ENCODE assay signal across 1 cellular context in the genomic region with DNA sequence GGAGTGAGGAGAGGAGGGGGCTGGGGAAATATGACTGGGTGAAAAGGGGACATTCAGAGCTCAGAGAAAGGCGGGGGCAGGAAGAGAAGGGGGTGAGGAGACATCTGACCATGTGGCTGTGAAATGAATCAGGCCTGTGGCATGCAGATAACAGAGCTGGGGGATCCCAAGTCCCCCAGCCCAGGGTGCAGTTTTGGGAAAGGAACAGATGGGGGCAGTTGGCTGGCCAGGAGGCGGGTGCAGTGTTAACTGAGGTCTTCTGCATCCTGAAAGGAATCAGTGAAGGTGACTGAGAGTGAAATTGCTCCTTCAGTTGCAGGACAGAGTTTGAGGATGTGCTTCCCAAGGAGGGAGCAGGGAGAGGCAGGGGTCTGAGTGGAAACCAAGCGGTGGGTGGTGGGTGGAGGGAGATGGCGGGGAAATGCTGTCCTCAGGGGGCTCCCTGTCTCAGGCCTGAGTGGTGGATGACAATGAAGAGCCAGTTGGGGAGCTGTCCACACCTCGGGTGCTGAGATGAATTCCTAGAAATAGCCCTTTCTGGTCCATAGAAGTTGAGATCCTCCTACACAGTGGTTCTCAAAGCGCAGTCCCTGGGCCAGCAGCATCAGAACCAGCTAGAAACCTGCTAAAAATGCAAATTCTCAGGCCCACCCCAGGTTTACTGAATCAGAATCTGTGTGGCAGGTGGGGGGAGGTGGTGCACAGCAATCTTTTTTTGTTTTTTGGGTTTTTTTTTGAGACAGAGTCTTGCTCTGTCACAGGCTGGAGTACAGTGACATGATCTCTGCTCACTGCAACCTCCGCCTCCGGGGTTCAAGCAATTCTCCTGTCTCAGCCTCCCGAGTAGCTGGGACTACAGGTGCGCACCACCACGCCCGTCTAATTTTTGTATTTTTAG.
TF ChIP-seq lines count a peak whose summit lies in the region.

No MANE protein-coding gene starts in this region.

TF ChIP-seq in H1, 55 proteins besides CTCF, POLR2A, EP300 and RAD21:
- no peak for TF ChIP-seq ASH2L (IDR thresholded peaks at IDR 0.05; ENCODE audit: low read length)
- no peak for TF ChIP-seq RBBP5 (IDR thresholded peaks at IDR 0.05; ENCODE audit: borderline replicate concordance, low read depth, low read length)
- TF ChIP-seq NRF1 (IDR thresholded peaks at IDR 0.05; ENCODE audit: low read depth, low read length): no peak
- no peak for TF ChIP-seq CEBPB (IDR thresholded peaks at IDR 0.05; ENCODE audit: low read depth, low read length)
- TF ChIP-seq SIN3A (conservative IDR thresholded peaks at IDR 0.05 in 1 of 2, IDR thresholded peaks at IDR 0.05 in 1 of 2; ENCODE audit: low read depth in 1 of 2, low read length in 2 of 2): peak; percentile 78 to 87; a peak in 2 of 4 replicates
